ENCODE assay signal across 22 cellular contexts in the genomic region with DNA sequence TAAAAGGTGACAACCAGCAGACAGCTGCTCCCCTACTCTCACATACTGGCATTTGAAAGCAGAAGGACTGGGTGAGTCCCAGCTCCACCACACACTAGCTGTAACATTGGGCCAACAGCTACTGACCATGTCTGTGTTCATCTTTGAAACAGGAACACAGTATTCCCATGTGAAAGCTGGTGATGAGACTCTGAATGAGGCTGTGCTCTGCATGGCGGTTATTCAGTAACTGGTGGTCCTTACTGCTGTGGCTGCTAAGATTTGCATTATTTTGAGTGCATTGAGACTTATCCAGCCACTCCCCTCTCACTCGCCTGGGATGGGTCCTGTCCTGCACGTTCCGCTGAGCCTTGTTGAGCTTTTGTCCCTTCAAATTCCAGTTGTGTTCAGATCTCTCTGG.
DNase-seq lines count a peak whose midpoint lies in the region; ATAC-seq and TF ChIP-seq lines count a peak whose summit lies in the region.
"Had no signal": no experiment of that assay in that cellular context is flagged by ENCODE, and none has a peak within 500 bp of the region (broad histone marks: within the 10 kb centered on the region; RNA-seq: fewer than 3 reads in every experiment).

No MANE protein-coding gene starts in this region.

- peaks cover 16% of the 10 kb centered on the region for H3K9me1 ChIP-seq in IMR-90 (ENCODE audit: insufficient read depth, low read length)

- intact Hi-C loops in IMR-90 (cut with micrococcal nuclease) (loop anchor here (10.0 kb wide), 1 partner anchor 144 kb away; no protein-coding TSS in a partner anchor), head of caudate nucleus (cut with DNase I) (no loop called here)

- no peaks in the 10 kb centered on the region for H3K27me3 ChIP-seq in IMR-90 (ENCODE audit: control insufficient read depth, insufficient read depth, low read length)
- H3K27me3 ChIP-seq: BLaER1 had no signal

- H3K14ac ChIP-seq in IMR-90 (replicated peaks; ENCODE audit: low read depth, low read length): no peak overlapping the region

- H3K9me3 Mint-ChIP-seq in nephron: peaks cover 8% of the 10 kb centered on the region
- H3K9me3 Mint-ChIP-seq: CD8-positive, alpha-beta T cell had no signal

- H2AK9ac ChIP-seq in IMR-90 (replicated peaks; ENCODE audit: low read depth, low read length, poor library complexity): no peak overlapping the region

- H3K79me1 ChIP-seq in IMR-90 (ENCODE audit: low read depth in 1 of 2, low read length in 2 of 2): peaks cover 0 to 5% of the 10 kb centered on the region in 2 experiments; a peak in 1 of 4 replicates

- no peak overlapping the region for H4K91ac ChIP-seq in IMR-90 (ENCODE audit: insufficient read depth, low read depth, low read length)

- H3K4me1 Mint-ChIP-seq in nephron: peaks cover 55% of the 10 kb centered on the region
- H3K4me1 Mint-ChIP-seq: B cell; CD4-positive, CD25-positive, alpha-beta regulatory T cell had no signal

- no peak overlapping the region for H3K23ac ChIP-seq in IMR-90 (ENCODE audit: low read depth, low read length)

- no peak for TF ChIP-seq POLR2A in IMR-90 (IDR thresholded peaks at IDR 0.05; ENCODE audit: low read depth, low read length)

- H3K36me3 ChIP-seq in IMR-90 (ENCODE audit: control insufficient read depth, insufficient read depth, low read length): no peaks in the 10 kb centered on the region
- H3K36me3 ChIP-seq: BLaER1 had no signal

- H4K20me1 ChIP-seq in IMR-90 (ENCODE audit: insufficient read depth, low read length): no peaks in the 10 kb centered on the region; the same call in 1 of the 2 replicates
- H4K20me1 ChIP-seq: BLaER1 had no signal

- H3K27me3 Mint-ChIP-seq in nephron (ENCODE audit: low read depth): peaks cover 71% of the 10 kb centered on the region

- no peak overlapping the region for H3K4me3 ChIP-seq in IMR-90 (ENCODE audit: insufficient read depth, low read depth, low read length)
- H3K4me3 ChIP-seq: BLaER1, GM12878 had no signal

- no peak overlapping the region for H2BK120ac ChIP-seq in IMR-90 (ENCODE audit: low read depth, low read length)

- TF ChIP-seq CTCF in IMR-90 (conservative IDR thresholded peaks at IDR 0.05; ENCODE audit: low read depth, low read length) (no peak), nephron (IDR thresholded peaks at IDR 0.05; ENCODE audit: unreplicated experiment in 3 of 3) (no peak)

- H2AK5ac ChIP-seq in IMR-90 (ENCODE audit: low read depth, low read length): no peak overlapping the region

- in situ Hi-C loops in IMR-90 (cut with MboI; ENCODE audit: low sequenced_read_pairs): no loop called here

- no peak overlapping the region for H3K18ac ChIP-seq in IMR-90 (ENCODE audit: low read depth, low read length)

- H4K8ac ChIP-seq in IMR-90 (ENCODE audit: low read depth in 2 of 2, low read length in 2 of 2): no peak overlapping the region

- dilution Hi-C loops in IMR-90 (cut with HindIII; ENCODE audit: low sequenced_read_pairs, unreplicated experiment): no loop called here

- CTCF ChIA-PET in IMR-90 (lab: Yijun Ruan, JAX): no interaction called here

- no peak overlapping the region for H3K56ac ChIP-seq in IMR-90 (ENCODE audit: extremely low read depth, insufficient read depth, low read length)

- H2BK20ac ChIP-seq in IMR-90 (ENCODE audit: low read depth, low read length): no peak overlapping the region

- no peak overlapping the region for H2AFZ ChIP-seq in IMR-90 (replicated peaks; ENCODE audit: low read length, poor library complexity)

- no peak overlapping the region for H4K5ac ChIP-seq in IMR-90 (ENCODE audit: low read depth, low read length)

- no peak overlapping the region for H3K27ac ChIP-seq in IMR-90 (ENCODE audit: insufficient read depth, low read length)
- H3K27ac ChIP-seq: 22Rv1, BLaER1, C4-2B had no signal

- POLR2A ChIA-PET in IMR-90 (lab: Charles Lee; ENCODE audit: unreplicated experiment): no interaction called here

- 0 out of 3 replicates have a peak overlapping the region, but pooled peaks have one; percentile 10 for H2BK15ac ChIP-seq in IMR-90 (ENCODE audit: low read depth, low read length)

- H3K4me3 Mint-ChIP-seq in nephron: no peak overlapping the region
- H3K4me3 Mint-ChIP-seq: B cell; CD4-positive, CD25-positive, alpha-beta regulatory T cell; CD8-positive, alpha-beta T cell had no signal

- peaks cover 3% of the 10 kb centered on the region for H3K36me3 Mint-ChIP-seq in nephron (ENCODE audit: low read depth)
- H3K36me3 Mint-ChIP-seq: CD4-positive, CD25-positive, alpha-beta regulatory T cell; CD8-positive, alpha-beta T cell had no signal

- H3K4me2 ChIP-seq in IMR-90 (ENCODE audit: low read depth, low read length): no peak overlapping the region
- H3K4me2 ChIP-seq: BLaER1 had no signal

- no peak for ATAC-seq in IMR-90 (ENCODE audit: low read depth)
- no peak for ATAC-seq in GM18870 (IDR thresholded peaks at IDR 0.05; ENCODE audit: unreplicated experiment)
- ATAC-seq: CD8-positive, alpha-beta T cell; GM12878 had no signal

- no peak overlapping the region for H3K4ac ChIP-seq in IMR-90 (ENCODE audit: low read depth, low read length)

- BruUV-seq in IMR-90 (replicated peaks; lab: Mats Ljungman, UMichigan): no TSS peak

- H3K9ac ChIP-seq in IMR-90 (ENCODE audit: low read depth, low read length): no peak overlapping the region
- H3K9ac ChIP-seq: BLaER1 had no signal

- DNase-seq in activated effector memory CD4-positive, alpha-beta T cell treated with anti-CD3 and anti-CD28 coated beads, Interleukin-2, amount 50 U/mL, for 16 hours: peak; percentile 30
- DNase-seq in activated effector memory CD4-positive, alpha-beta T cell treated with Interleukin-2 at 50 U/mL for 16 hours: no peak
- DNase-seq in IMR-90: no peak
- DNase-seq in head of caudate nucleus: no peak
- DNase-seq in DMS53 (lab: John Stamatoyannopoulos, UW): no peak
- DNase-seq: Caco-2; CD4-positive, CD25-positive, alpha-beta regulatory T cell; CD8-positive, alpha-beta T cell; DMS153; DMS79; EL; GDM1; GOT3; H7; HCEC 1CT had no signal

- H3K27ac Mint-ChIP-seq in nephron: peak overlapping the region in 2 of 3 experiments; percentile 24 to 70
- H3K27ac Mint-ChIP-seq: B cell; CD8-positive, alpha-beta T cell had no signal

- no CpG with 5 or more reads among the region's 4 CpGs for WGBS in IMR-90 (ENCODE audit: extremely low coverage in 2 of 2, insufficient read length in 1 of 2), 2 experiments

- H3K4me1 ChIP-seq in IMR-90 (ENCODE audit: control insufficient read depth, insufficient read depth, low read length): peaks cover 18% of the 10 kb centered on the region
- H3K4me1 ChIP-seq: BLaER1, Caco-2 had no signal

- H3K9me3 ChIP-seq in IMR-90 (ENCODE audit: control insufficient read depth, insufficient read depth, low read length): peaks cover 15% of the 10 kb centered on the region

- TF ChIP-seq RAD21 in IMR-90 (IDR thresholded peaks at IDR 0.05; ENCODE audit: low read length): no peak

- no peak overlapping the region for H2BK5ac ChIP-seq in IMR-90 (ENCODE audit: low read depth, low read length, poor library complexity, severe bottlenecking)

TF ChIP-seq in IMR-90, 13 proteins besides CTCF, POLR2A, EP300 and RAD21:
- TF ChIP-seq RCOR1 (IDR thresholded peaks at IDR 0.05; ENCODE audit: insufficient replicate concordance, low read length): no peak
- no peak for TF ChIP-seq MAFK (IDR thresholded peaks at IDR 0.05; ENCODE audit: low read depth, low read length)
- TF ChIP-seq CHD1 (IDR thresholded peaks at IDR 0.05; ENCODE audit: low read depth, low read length): no peak
- no peak for TF ChIP-seq RFX5 (IDR thresholded peaks at IDR 0.05; ENCODE audit: low read depth, low read length)
- TF ChIP-seq, protein P1, sequence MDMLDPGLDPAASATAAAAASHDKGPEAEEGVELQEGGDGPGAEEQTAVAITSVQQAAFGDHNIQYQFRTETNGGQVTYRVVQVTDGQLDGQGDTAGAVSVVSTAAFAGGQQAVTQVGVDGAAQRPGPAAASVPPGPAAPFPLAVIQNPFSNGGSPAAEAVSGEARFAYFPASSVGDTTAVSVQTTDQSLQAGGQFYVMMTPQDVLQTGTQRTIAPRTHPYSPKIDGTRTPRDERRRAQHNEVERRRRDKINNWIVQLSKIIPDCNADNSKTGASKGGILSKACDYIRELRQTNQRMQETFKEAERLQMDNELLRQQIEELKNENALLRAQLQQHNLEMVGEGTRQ (IDR thresholded peaks at IDR 0.05; ENCODE audit: low read depth, low read length): no peak
- TF ChIP-seq, protein P2, sequence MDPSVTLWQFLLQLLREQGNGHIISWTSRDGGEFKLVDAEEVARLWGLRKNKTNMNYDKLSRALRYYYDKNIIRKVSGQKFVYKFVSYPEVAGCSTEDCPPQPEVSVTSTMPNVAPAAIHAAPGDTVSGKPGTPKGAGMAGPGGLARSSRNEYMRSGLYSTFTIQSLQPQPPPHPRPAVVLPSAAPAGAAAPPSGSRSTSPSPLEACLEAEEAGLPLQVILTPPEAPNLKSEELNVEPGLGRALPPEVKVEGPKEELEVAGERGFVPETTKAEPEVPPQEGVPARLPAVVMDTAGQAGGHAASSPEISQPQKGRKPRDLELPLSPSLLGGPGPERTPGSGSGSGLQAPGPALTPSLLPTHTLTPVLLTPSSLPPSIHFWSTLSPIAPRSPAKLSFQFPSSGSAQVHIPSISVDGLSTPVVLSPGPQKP (IDR thresholded peaks at IDR 0.05; ENCODE audit: borderline replicate concordance, low read depth, low read length): no peak
- no peak for TF ChIP-seq NFE2L2 (IDR thresholded peaks at IDR 0.05; ENCODE audit: low read depth, low read length)
- TF ChIP-seq MXI1 (IDR thresholded peaks at IDR 0.05; ENCODE audit: borderline replicate concordance, low read depth, low read length): no peak
- no peak for TF ChIP-seq CEBPB (IDR thresholded peaks at IDR 0.05; ENCODE audit: low read depth, low read length)
- TF ChIP-seq FOS (IDR thresholded peaks at IDR 0.05; ENCODE audit: low read depth, low read length): no peak
- no peak for TF ChIP-seq BHLHE40 (IDR thresholded peaks at IDR 0.05; ENCODE audit: low read depth, low read length)
- no peak for TF ChIP-seq SMC3 (IDR thresholded peaks at IDR 0.05; ENCODE audit: low read depth, low read length)
- TF ChIP-seq MAZ (IDR thresholded peaks at IDR 0.05; ENCODE audit: borderline replicate concordance, low read depth, low read length): no peak
